14 cellular contexts compared by ENCODE assay signal in the genomic region with DNA sequence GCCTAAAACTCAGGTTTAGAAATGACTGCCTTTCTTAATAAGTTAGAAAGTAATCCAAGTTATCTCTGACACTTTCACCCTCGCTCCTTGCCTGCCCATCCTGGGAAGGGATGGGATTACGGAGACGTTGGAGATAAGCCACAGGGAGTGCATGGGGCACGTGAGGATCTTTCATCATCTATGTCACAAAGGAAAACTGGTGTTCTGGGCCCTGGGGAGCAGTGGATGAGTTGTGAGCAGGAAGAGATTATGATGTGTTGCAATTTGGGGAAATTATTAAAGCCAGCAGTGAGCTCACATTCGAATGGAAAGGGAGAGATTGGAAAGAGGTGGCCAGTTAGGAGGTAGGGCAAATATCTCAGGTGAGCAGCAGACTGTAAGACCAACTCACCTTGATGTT. TPM values are rescaled to one million over a fixed set of nuclear protein-coding genes. Genes with fewer than 3 reads are reported as not detected.
DNase-seq lines count a peak whose midpoint lies in the region; ATAC-seq and TF ChIP-seq lines count a peak whose summit lies in the region.
"Had no signal": no experiment of that assay in that cellular context is flagged by ENCODE, and none has a peak within 500 bp of the region (broad histone marks: within the 10 kb centered on the region; RNA-seq: fewer than 3 reads in every experiment).

No MANE protein-coding gene starts in this region.

- H3K4me1 ChIP-seq in hepatocyte (ENCODE audit: insufficient read depth), result no peaks in the 10 kb centered on the region

- H3K36me3 ChIP-seq in hepatocyte (replicated peaks; ENCODE audit: insufficient read depth, low read depth), result no peaks in the 10 kb centered on the region

- WGBS in hepatocyte (ENCODE audit: low lambda C conversion rate, missing lambda C conversion rate), result 24% methylated on average over 5 of the region's 5 CpGs

- peak; percentile 34 for DNase-seq in NCI-H226
- DNase-seq in epithelial cell of esophagus (ENCODE audit: low read depth), result peak; percentile 88
- peak; percentile 62 for DNase-seq in hepatocyte (ENCODE audit: low spot score)
- DNase-seq in stromal cell of bone marrow (ENCODE audit: low read depth), result peak; percentile 57
- no peak for DNase-seq in mesenteric fat pad (ENCODE audit: low spot score)
- DNase-seq in NCI-H510A treated with DMSO at 0.1 percent for 48 hours (lab: John Stamatoyannopoulos, UW), result no peak
- DNase-seq: amygdala, COR-L47, KBM-7, NCI-H1694 treated with DMSO at 0.1 percent for 48 hours, retina, testis had no signal

- H3K4me2 ChIP-seq in hepatocyte, result no peak overlapping the region

- H3K27me3 ChIP-seq in hepatocyte, result no peaks in the 10 kb centered on the region
- H3K27me3 ChIP-seq: testis had no signal

- H2AFZ ChIP-seq in hepatocyte, result no peak overlapping the region

- ATAC-seq in HG03460 (IDR thresholded peaks at IDR 0.05; ENCODE audit: unreplicated experiment) (no peak), GM21528 (IDR thresholded peaks at IDR 0.05; ENCODE audit: low FRiP score, unreplicated experiment) (no peak)

- H4K20me1 ChIP-seq in hepatocyte (ENCODE audit: insufficient read depth, poor library complexity, severe bottlenecking), result no peaks in the 10 kb centered on the region

- no peaks in the 10 kb centered on the region for H3K79me2 ChIP-seq in hepatocyte

- no peaks in the 10 kb centered on the region for H3K9me3 ChIP-seq in hepatocyte (ENCODE audit: low read depth)
- H3K9me3 ChIP-seq: testis had no signal

- TF ChIP-seq CTCF in epithelial cell of esophagus (IDR thresholded peaks at IDR 0.05; ENCODE audit: insufficient read depth, low read depth, low read length, missing control alignments) (no peak), hepatocyte (IDR thresholded peaks at IDR 0.05; ENCODE audit: poor library complexity) (no peak)

- H3K27ac ChIP-seq in hepatocyte, result no peak overlapping the region
- H3K27ac ChIP-seq: testis had no signal

- H3K4me3 ChIP-seq in epithelial cell of esophagus (ENCODE audit: low read length) (no peak overlapping the region), hepatocyte (no peak overlapping the region)
- H3K4me3 ChIP-seq: testis had no signal

- no peaks in the 10 kb centered on the region for H3K9me2 ChIP-seq in hepatocyte (replicated peaks; ENCODE audit: insufficient read depth)

RNA-seq across cellular contexts. Expression of a gene that starts 12.8 kb away (rescaled TPM):
- total RNA-seq in hepatocyte (1.2 and 1.3 TPM in 2 replicates), mesenteric fat pad (49.3 TPM)
- 1.8 and 2.3 TPM in 2 replicates for polyA plus RNA-seq in hepatocyte

Comparison
In these comparisons a context has a peak if more than half of its experiments do, and no peak if none do; other contexts are left out.
1. DNase-seq: peak in NCI-H226 (single experiment), epithelial cell of esophagus (single experiment), hepatocyte (single experiment) and stromal cell of bone marrow (single experiment); none in mesenteric fat pad (single experiment) and NCI-H510A treated with DMSO at 0.1 percent for 48 hours (single experiment).
2. RNA of a gene that starts 12.8 kb away (total RNA-seq): 49.3 TPM in mesenteric fat pad (single experiment); 1.2 to 1.3 TPM in hepatocyte; every median in the first group is over 10 times any median in the second.